ENCODE assay signal across 8 cellular contexts in the genomic region with DNA sequence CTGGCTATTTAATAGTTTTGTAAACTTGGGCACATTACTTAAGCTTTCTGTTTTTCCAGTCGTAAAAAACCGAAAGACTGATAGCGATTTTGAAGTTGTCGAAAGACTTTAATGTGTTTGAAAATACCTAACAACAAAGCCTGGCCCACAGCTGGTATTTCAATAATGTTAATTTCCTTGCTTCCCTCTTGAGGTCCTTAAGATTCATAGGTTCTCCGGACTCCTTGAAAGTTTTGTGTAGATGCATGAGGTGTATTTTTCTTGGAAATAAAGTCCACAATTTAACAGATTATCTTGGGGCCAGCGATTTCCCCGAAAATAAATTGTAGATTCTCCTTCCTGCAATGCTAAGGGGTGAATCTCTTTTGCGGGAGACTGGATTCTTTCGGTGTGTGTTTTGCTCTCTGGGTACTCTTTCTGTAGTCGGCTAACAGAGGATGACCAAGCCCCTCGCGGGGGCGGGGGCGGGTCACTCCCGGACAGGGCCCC. TPM values are rescaled to one million over a fixed set of nuclear protein-coding genes. Genes with fewer than 3 reads are reported as not detected.
DNase-seq lines count a peak whose midpoint lies in the region; ATAC-seq lines count a peak whose summit lies in the region.

No MANE protein-coding gene starts in this region.

- CTCF ChIA-PET in activated CD8-positive, alpha-beta T cell treated with anti-CD3 and anti-CD28 coated beads, Interleukin-2, amount 10 ng/mL, durations not matched to agents 7 days and 5 days (lab: Charles Lee) = interaction anchor here (0.6 to 2.5 kb wide), 34 partner anchors 8 to 483 kb away, joined by 3 to 36 read pairs (median 6); a partner anchor contains a TSS

- no peak for ATAC-seq in activated CD8-positive, alpha-beta T cell treated with anti-CD3 and anti-CD28 coated beads, Interleukin-2, amount 10 ng/mL, durations not matched to agents 7 days and 5 days
- no peak for ATAC-seq in stimulated activated effector memory CD8-positive, alpha-beta T cell treated with anti-CD3 and anti-CD28 coated beads, Interleukin-12 subunit alpha, Interleukin-12 subunit beta, amount 100 ng/mL, for 72 hours
- no peak for ATAC-seq in HG02623 (IDR thresholded peaks at IDR 0.05; ENCODE audit: unreplicated experiment)
- no peak for ATAC-seq in HG03520 (IDR thresholded peaks at IDR 0.05; ENCODE audit: unreplicated experiment)
- ATAC-seq in HG03097 (IDR thresholded peaks at IDR 0.05; ENCODE audit: low FRiP score, unreplicated experiment) = no peak

- peaks cover 35% of the 10 kb centered on the region for H3K4me1 Mint-ChIP-seq in activated CD8-positive, alpha-beta T cell treated with anti-CD3 and anti-CD28 coated beads, Interleukin-2, amount 10 ng/mL, durations not matched to agents 7 days and 5 days (ENCODE audit: low read depth)
- H3K4me1 Mint-ChIP-seq in stimulated activated effector memory CD8-positive, alpha-beta T cell treated with anti-CD3 and anti-CD28 coated beads, Interleukin-12 subunit alpha, Interleukin-12 subunit beta, amount 100 ng/mL, for 72 hours = peaks cover 19% of the 10 kb centered on the region

- H3K4me3 ChIP-seq in HAP-1 (peak overlapping the region; percentile 94), iPS DF 6.9 (ENCODE audit: low read length) (peak overlapping the region; percentile 34; the same call in 1 of the 2 replicates)

- H3K36me3 Mint-ChIP-seq in activated CD8-positive, alpha-beta T cell treated with anti-CD3 and anti-CD28 coated beads, Interleukin-2, amount 10 ng/mL, durations not matched to agents 7 days and 5 days (ENCODE audit: low read depth) = peaks cover 27% of the 10 kb centered on the region
- no peaks in the 10 kb centered on the region for H3K36me3 Mint-ChIP-seq in stimulated activated effector memory CD8-positive, alpha-beta T cell treated with anti-CD3 and anti-CD28 coated beads, Interleukin-12 subunit alpha, Interleukin-12 subunit beta, amount 100 ng/mL, for 72 hours

- no peaks in the 10 kb centered on the region for H3K27me3 ChIP-seq in HAP-1 (ENCODE audit: low read depth)
- no peaks in the 10 kb centered on the region for H3K27me3 ChIP-seq in iPS DF 6.9 (ENCODE audit: control insufficient read depth, insufficient read depth, low read length)

- peak overlapping the region; percentile 94 for H3K27ac Mint-ChIP-seq in activated CD8-positive, alpha-beta T cell treated with anti-CD3 and anti-CD28 coated beads, Interleukin-2, amount 10 ng/mL, durations not matched to agents 7 days and 5 days
- peak overlapping the region; percentile 93 for H3K27ac Mint-ChIP-seq in stimulated activated effector memory CD8-positive, alpha-beta T cell treated with anti-CD3 and anti-CD28 coated beads, Interleukin-12 subunit alpha, Interleukin-12 subunit beta, amount 100 ng/mL, for 72 hours

- POLR2A ChIA-PET in activated CD8-positive, alpha-beta T cell treated with anti-CD3 and anti-CD28 coated beads, Interleukin-2, amount 10 ng/mL, durations not matched to agents 7 days and 5 days (lab: Charles Lee) = interaction anchor here (0.6 to 3.2 kb wide), 18 partner anchors 9 to 445 kb away, joined by 3 to 59 read pairs (median 6); a partner anchor contains a TSS

- H3K27ac ChIP-seq in iPS DF 6.9 (ENCODE audit: low read length) = no peak overlapping the region

- H3K4me1 ChIP-seq in HAP-1 (peaks cover 28% of the 10 kb centered on the region), iPS DF 6.9 (ENCODE audit: control insufficient read depth, insufficient read depth, low read length) (no peaks in the 10 kb centered on the region)

- in situ Hi-C loops in HAP-1 (cut with MboI; ENCODE audit: low sequenced_read_pairs) = no loop called here

- peak overlapping the region; percentile 97 for H3K4me3 Mint-ChIP-seq in activated CD8-positive, alpha-beta T cell treated with anti-CD3 and anti-CD28 coated beads, Interleukin-2, amount 10 ng/mL, durations not matched to agents 7 days and 5 days
- H3K4me3 Mint-ChIP-seq in stimulated activated effector memory CD8-positive, alpha-beta T cell treated with anti-CD3 and anti-CD28 coated beads, Interleukin-12 subunit alpha, Interleukin-12 subunit beta, amount 100 ng/mL, for 72 hours = peak overlapping the region; percentile 84

- H3K36me3 ChIP-seq in HAP-1 (replicated peaks) = peaks cover 38% of the 10 kb centered on the region
- H3K36me3 ChIP-seq in iPS DF 6.9 (ENCODE audit: control insufficient read depth, insufficient read depth, low read length) = peaks cover 8% of the 10 kb centered on the region; the same call in 1 of the 2 replicates

- H3K27me3 Mint-ChIP-seq in activated CD8-positive, alpha-beta T cell treated with anti-CD3 and anti-CD28 coated beads, Interleukin-2, amount 10 ng/mL, durations not matched to agents 7 days and 5 days (ENCODE audit: low read depth) = no peaks in the 10 kb centered on the region

- DNase-seq in HAP-1 (ENCODE audit: low spot score in 2 of 2) (no peak), iPS DF 6.9 (ENCODE audit: low read depth, low spot score) (no peak), NCI-H1105 treated with DMSO at 0.1 percent for 48 hours (lab: John Stamatoyannopoulos, UW) (no peak)
- DNase-seq in activated CD8-positive, alpha-beta T cell treated with anti-CD3 and anti-CD28 coated beads, Interleukin-2, amount 10 ng/mL, durations not matched to agents 7 days and 5 days = no peak
- no peak for DNase-seq in stimulated activated effector memory CD8-positive, alpha-beta T cell treated with anti-CD3 and anti-CD28 coated beads, Interleukin-12 subunit alpha, Interleukin-12 subunit beta, amount 100 ng/mL, for 72 hours (ENCODE audit: low spot score in 2 of 2)

- no peaks in the 10 kb centered on the region for H3K9me3 ChIP-seq in HAP-1
- no peaks in the 10 kb centered on the region for H3K9me3 ChIP-seq in iPS DF 6.9 (ENCODE audit: control insufficient read depth, insufficient read depth, low read length)

- no peaks in the 10 kb centered on the region for H3K9me3 Mint-ChIP-seq in activated CD8-positive, alpha-beta T cell treated with anti-CD3 and anti-CD28 coated beads, Interleukin-2, amount 10 ng/mL, durations not matched to agents 7 days and 5 days (ENCODE audit: insufficient read depth)
- no peaks in the 10 kb centered on the region for H3K9me3 Mint-ChIP-seq in stimulated activated effector memory CD8-positive, alpha-beta T cell treated with anti-CD3 and anti-CD28 coated beads, Interleukin-12 subunit alpha, Interleukin-12 subunit beta, amount 100 ng/mL, for 72 hours

- WGBS in iPS DF 6.9 (ENCODE audit: insufficient coverage, insufficient read length) = no CpG with 5 or more reads among the region's 15 CpGs

RNA-seq across cellular contexts. Expression of a gene that starts 0.7 kb away (rescaled TPM):
- total RNA-seq in activated CD8-positive, alpha-beta T cell treated with anti-CD3 and anti-CD28 coated beads, Interleukin-2, amount 10 ng/mL, durations not matched to agents 7 days and 5 days = 10 to 100 TPM; 67.3 to 80.6 TPM
